Comparison of ENCODE assay signal across 20 cellular contexts in the genomic region with DNA sequence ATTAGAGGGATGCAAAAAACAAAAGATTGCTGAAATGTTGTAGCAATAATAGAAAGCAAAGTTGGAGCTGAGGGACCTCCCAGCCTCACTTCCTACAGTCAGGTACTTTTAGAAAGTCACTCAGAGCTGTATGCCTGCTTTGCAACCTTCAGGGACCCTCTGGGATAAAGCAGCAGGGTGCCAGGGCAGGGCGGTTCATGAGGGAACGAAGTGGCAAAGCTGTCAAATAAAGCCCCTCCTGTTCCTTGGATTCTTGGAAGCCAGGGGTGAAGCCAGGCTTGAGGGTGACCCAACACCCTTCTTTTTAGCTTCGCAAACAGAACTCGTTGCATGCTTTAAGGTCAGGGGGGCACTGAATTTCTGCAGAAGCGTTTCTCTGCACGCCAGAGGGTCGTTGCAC. TPM values are rescaled to one million over a fixed set of nuclear protein-coding genes. Genes with fewer than 3 reads are reported as not detected.
DNase-seq lines count a peak whose midpoint lies in the region; ATAC-seq and TF ChIP-seq lines count a peak whose summit lies in the region.
"Had no signal": no experiment of that assay in that cellular context is flagged by ENCODE, and none has a peak within 500 bp of the region (broad histone marks: within the 10 kb centered on the region; RNA-seq: fewer than 3 reads in every experiment).

No MANE protein-coding gene starts in this region.

- H3K36me3 ChIP-seq in mucosa of stomach (ENCODE audit: control insufficient read depth, insufficient read depth, low read length) (no peaks in the 10 kb centered on the region), upper lobe of left lung (no peaks in the 10 kb centered on the region)
- H3K36me3 ChIP-seq: gastrocnemius medialis had no signal

- no peak for TF ChIP-seq EP300 in upper lobe of left lung (IDR thresholded peaks at IDR 0.05)

- H3K9me3 ChIP-seq in mucosa of stomach (ENCODE audit: control insufficient read depth, low read length) (no peaks in the 10 kb centered on the region), upper lobe of left lung (no peaks in the 10 kb centered on the region)
- H3K9me3 ChIP-seq: gastrocnemius medialis had no signal

- peaks cover 31% of the 10 kb centered on the region for H3K4me1 ChIP-seq in mucosa of stomach (ENCODE audit: control insufficient read depth, insufficient read depth, low read length)
- H3K4me1 ChIP-seq in upper lobe of left lung, result peaks cover 0 to 30% (median 22%) of the 10 kb centered on the region in 4 donors
- H3K4me1 ChIP-seq: gastrocnemius medialis had no signal

- ATAC-seq in upper lobe of left lung (ENCODE audit: low FRiP score in 2 of 2) (no peak), HG02870 (IDR thresholded peaks at IDR 0.05; ENCODE audit: unreplicated experiment) (no peak), HG03432 (IDR thresholded peaks at IDR 0.05; ENCODE audit: unreplicated experiment) (no peak)
- ATAC-seq: activated CD4-positive, alpha-beta T cell treated with anti-CD3 and anti-CD28 coated beads for 36 hours; gastrocnemius medialis; GM12878 had no signal

- no peak for TF ChIP-seq CTCF in epithelial cell of esophagus (IDR thresholded peaks at IDR 0.05; ENCODE audit: insufficient read depth, low read depth, low read length, missing control alignments)
- no peak for TF ChIP-seq CTCF in upper lobe of left lung (IDR thresholded peaks at IDR 0.05)

- H3K27ac ChIP-seq in upper lobe of left lung, result peak overlapping the region in 2 of 4 donors; percentile 77 to 82
- H3K27ac ChIP-seq: gastrocnemius medialis had no signal

- H3K4me3 ChIP-seq in epithelial cell of esophagus (ENCODE audit: low read length), result peak overlapping the region; percentile 53
- H3K4me3 ChIP-seq in mucosa of stomach (ENCODE audit: low read length), result peak overlapping the region; percentile 78
- H3K4me3 ChIP-seq in upper lobe of left lung, result peak overlapping the region in 3 of 4 donors; percentile 48 to 60 (median 58)
- H3K4me3 ChIP-seq: gastrocnemius medialis, GM12878, K562 had no signal

- TF ChIP-seq POLR2A in upper lobe of left lung (IDR thresholded peaks at IDR 0.05), result no peak

- 31 to 39% methylated on average over 7 of the region's 7 CpGs for WGBS in upper lobe of left lung, 2 donors

- peak; percentile 8 for DNase-seq in NCI-H69 (lab: John Stamatoyannopoulos, UW)
- DNase-seq in epithelial cell of esophagus (ENCODE audit: low read depth), result no peak
- no peak for DNase-seq in upper lobe of left lung
- no peak for DNase-seq in NCI-H345 (lab: John Stamatoyannopoulos, UW)
- DNase-seq: activated CD4-positive, alpha-beta T cell treated with anti-CD3 and anti-CD28 coated beads for 36 hours; activated gamma-delta T cell; amygdala; gastrocnemius medialis; GDM1; NCI-H1092; NCI-H2107; NCI-H774; stimulated activated CD4-positive, alpha-beta T cell treated with anti-CD3 and anti-CD28 coated beads, Interleukin-2, amount 100 ng/mL, for 48 hours had no signal

- H3K27me3 ChIP-seq in mucosa of stomach (ENCODE audit: control insufficient read depth, insufficient read depth, low read length) (peaks cover 12% of the 10 kb centered on the region), upper lobe of left lung (peaks cover 0 to 6% (median 0%) of the 10 kb centered on the region in 4 donors)

- peak overlapping the region; percentile 81 for H3K9ac ChIP-seq in mucosa of stomach (ENCODE audit: low read length)

RNA-seq across cellular contexts. Expression of a gene that starts 0.8 kb away (rescaled TPM):
- total RNA-seq in upper lobe of left lung, result 100 to 1,000 TPM in 2 of 6 donors, 10 to 100 TPM in 4; 36.6 to 153 (median 61.5) TPM
- total RNA-seq: activated CD4-positive, alpha-beta T cell treated with anti-CD3 and anti-CD28 coated beads for 36 hours; chondrocyte; GM12878; subcutaneous adipose tissue had no signal
